In genomic region chr19:55649579-55650557, GRCh38 we compare ENCODE assay signal across 9 cellular contexts. TPM values are rescaled to one million over a fixed set of nuclear protein-coding genes. Genes with fewer than 3 reads are reported as not detected.
DNase-seq lines count a peak whose midpoint lies in the region; ATAC-seq and TF ChIP-seq lines count a peak whose summit lies in the region.
"Had no signal": no experiment of that assay in that cellular context is flagged by ENCODE, and none has a peak within 500 bp of the region (broad histone marks: within the 10 kb centered on the region; RNA-seq: fewer than 3 reads in every experiment).

No MANE protein-coding gene starts in this region.

- H3K27ac Mint-ChIP-seq in activated T-cell treated with anti-CD3 and anti-CD28 coated beads, Interleukin-2, amount 50 U/mL, for 24 hours: peak overlapping the region; percentile 72
- no peak overlapping the region for H3K27ac Mint-ChIP-seq in WTC11
- H3K27ac Mint-ChIP-seq in stimulated activated naive CD8-positive, alpha-beta T cell treated with anti-CD3 and anti-CD28 coated beads, Interleukin-15, Interleukin-2, amounts not matched to agents 100 ng/mL and 50 ng/mL, for 24 hours: peak overlapping the region; percentile 69

- TF ChIP-seq CTCF in WTC11 (IDR thresholded peaks at IDR 0.05) (no peak), gastroesophageal sphincter (IDR thresholded peaks at IDR 0.05) (no peak), stomach (IDR thresholded peaks at IDR 0.05) (no peak)

- TF ChIP-seq POLR2A in gastroesophageal sphincter (IDR thresholded peaks at IDR 0.05): no peak
- no peak for TF ChIP-seq POLR2A in stomach (IDR thresholded peaks at IDR 0.05)

- peak overlapping the region; percentile 48 for H3K4me3 Mint-ChIP-seq in activated T-cell treated with anti-CD3 and anti-CD28 coated beads, Interleukin-2, amount 50 U/mL, for 24 hours
- peak overlapping the region; percentile 78 for H3K4me3 Mint-ChIP-seq in WTC11
- H3K4me3 Mint-ChIP-seq in stimulated activated naive CD8-positive, alpha-beta T cell treated with anti-CD3 and anti-CD28 coated beads, Interleukin-15, Interleukin-2, amounts not matched to agents 100 ng/mL and 50 ng/mL, for 24 hours: peak overlapping the region; percentile 77

- ATAC-seq in WTC11: no peak
- no peak for ATAC-seq in gastroesophageal sphincter

- H3K4me3 ChIP-seq in gastroesophageal sphincter (peak overlapping the region in 1 of 2 donors; percentile 96), stomach (peak overlapping the region in 2 of 4 donors; percentile 62 to 86)

- CTCF ChIA-PET in WTC11 (lab: Charles Lee): interaction anchor here (0.8 to 4.6 kb wide), 3 partner anchors 17 to 21 kb away, joined by 3 to 25 read pairs (median 3); no protein-coding TSS in a partner anchor

- H3K9me3 ChIP-seq in gastroesophageal sphincter (no peaks in the 10 kb centered on the region), stomach (no peaks in the 10 kb centered on the region)

- POLR2A ChIA-PET in WTC11 (lab: Charles Lee): no interaction called here

- peaks cover 0 to 64% (median 28%) of the 10 kb centered on the region in 3 donors for H3K4me1 ChIP-seq in gastroesophageal sphincter
- peaks cover 24 to 58% (median 48%) of the 10 kb centered on the region in 4 donors for H3K4me1 ChIP-seq in stomach

- TF ChIP-seq EP300 in gastroesophageal sphincter (IDR thresholded peaks at IDR 0.05) (no peak), stomach (IDR thresholded peaks at IDR 0.05) (no peak)

- H3K4me1 Mint-ChIP-seq in activated T-cell treated with anti-CD3 and anti-CD28 coated beads, Interleukin-2, amount 50 U/mL, for 24 hours (ENCODE audit: low read depth): peaks cover 50% of the 10 kb centered on the region
- H3K4me1 Mint-ChIP-seq in WTC11: peaks cover 16% of the 10 kb centered on the region
- peaks cover 59% of the 10 kb centered on the region for H3K4me1 Mint-ChIP-seq in stimulated activated naive CD8-positive, alpha-beta T cell treated with anti-CD3 and anti-CD28 coated beads, Interleukin-15, Interleukin-2, amounts not matched to agents 100 ng/mL and 50 ng/mL, for 24 hours (ENCODE audit: low read depth)

- 70 to 75% methylated on average over 2 to 8 of the region's 10 CpGs for WGBS in gastroesophageal sphincter (ENCODE audit: low coverage in 1 of 2), 2 donors
- 91 to 95% (median 93%) methylated on average over 10 of the region's 10 CpGs for WGBS in stomach, 5 donors

- H3K27me3 ChIP-seq in gastroesophageal sphincter (no peaks in the 10 kb centered on the region), stomach (no peaks in the 10 kb centered on the region)

- peaks cover 54% of the 10 kb centered on the region for H3K36me3 Mint-ChIP-seq in activated T-cell treated with anti-CD3 and anti-CD28 coated beads, Interleukin-2, amount 50 U/mL, for 24 hours (ENCODE audit: low read depth)
- peaks cover 16% of the 10 kb centered on the region for H3K36me3 Mint-ChIP-seq in WTC11
- H3K36me3 Mint-ChIP-seq in stimulated activated naive CD8-positive, alpha-beta T cell treated with anti-CD3 and anti-CD28 coated beads, Interleukin-15, Interleukin-2, amounts not matched to agents 100 ng/mL and 50 ng/mL, for 24 hours (ENCODE audit: low read depth): peaks cover 16% of the 10 kb centered on the region

- peak overlapping the region in 3 of 4 donors; percentile 87 to 94 (median 93) for H3K27ac ChIP-seq in gastroesophageal sphincter
- H3K27ac ChIP-seq in stomach: peak overlapping the region in 2 of 5 donors; percentile 86 to 91

- intact Hi-C loops in stomach (cut with DNase I; ENCODE audit: low total_unique reads): no loop called here

- no peaks in the 10 kb centered on the region for H3K9me3 Mint-ChIP-seq in activated T-cell treated with anti-CD3 and anti-CD28 coated beads, Interleukin-2, amount 50 U/mL, for 24 hours
- H3K9me3 Mint-ChIP-seq in WTC11: no peaks in the 10 kb centered on the region
- no peaks in the 10 kb centered on the region for H3K9me3 Mint-ChIP-seq in stimulated activated naive CD8-positive, alpha-beta T cell treated with anti-CD3 and anti-CD28 coated beads, Interleukin-15, Interleukin-2, amounts not matched to agents 100 ng/mL and 50 ng/mL, for 24 hours

- DNase-seq in activated T-cell treated with anti-CD3 and anti-CD28 coated beads, Interleukin-2, amount 50 U/mL, for 24 hours: no peak
- DNase-seq in activated T-cell treated with anti-CD3 and anti-CD28 coated beads, Interleukin-2, amount 50 U/mL, for 1 hour: no peak
- no peak for DNase-seq in WTC11 (ENCODE audit: low spot score)
- no peak for DNase-seq in iPS-NIHi7 (ENCODE audit: extremely low spot score)
- no peak for DNase-seq in NCI-H524 treated with DMSO at 0.1 percent for 48 hours (lab: John Stamatoyannopoulos, UW)
- DNase-seq in stomach: no peak
- DNase-seq: NCI-H446 treated with DMSO at 0.1 percent for 48 hours had no signal

- H3K27me3 Mint-ChIP-seq in activated T-cell treated with anti-CD3 and anti-CD28 coated beads, Interleukin-2, amount 50 U/mL, for 24 hours: no peaks in the 10 kb centered on the region
- H3K27me3 Mint-ChIP-seq in WTC11 (ENCODE audit: low read depth): peaks cover 3% of the 10 kb centered on the region; the same call in 1 of the 2 replicates
- no peaks in the 10 kb centered on the region for H3K27me3 Mint-ChIP-seq in stimulated activated naive CD8-positive, alpha-beta T cell treated with anti-CD3 and anti-CD28 coated beads, Interleukin-15, Interleukin-2, amounts not matched to agents 100 ng/mL and 50 ng/mL, for 24 hours

- peaks cover 0 to 38% of the 10 kb centered on the region in 2 donors for H3K36me3 ChIP-seq in gastroesophageal sphincter
- peaks cover 6 to 40% (median 27%) of the 10 kb centered on the region in 4 donors for H3K36me3 ChIP-seq in stomach

TF ChIP-seq in WTC11, 78 proteins besides CTCF, POLR2A, EP300 and RAD21:
- no peak for TF ChIP-seq AFF4 (CRISPR knock-in tag; IDR thresholded peaks at IDR 0.05; ENCODE audit: borderline replicate concordance)
- TF ChIP-seq NR2C2 (CRISPR knock-in tag; IDR thresholded peaks at IDR 0.05): no peak
- no peak for TF ChIP-seq FOXP1 (CRISPR knock-in tag; IDR thresholded peaks at IDR 0.05; ENCODE audit: borderline replicate concordance)
- TF ChIP-seq SP1 (CRISPR knock-in tag; conservative IDR thresholded peaks at IDR 0.05): no peak
- no peak for TF ChIP-seq ZNF121 (CRISPR knock-in tag; IDR thresholded peaks at IDR 0.05)
- TF ChIP-seq JAZF1 (CRISPR knock-in tag; IDR thresholded peaks at IDR 0.05): no peak
- no peak for TF ChIP-seq ESRRA (CRISPR knock-in tag; IDR thresholded peaks at IDR 0.05; ENCODE audit: borderline replicate concordance)
- no peak for TF ChIP-seq TEAD1 (CRISPR knock-in tag; IDR thresholded peaks at IDR 0.05)
- no peak for TF ChIP-seq GTF2I (CRISPR knock-in tag; conservative IDR thresholded peaks at IDR 0.05)
- TF ChIP-seq OVOL2 (CRISPR knock-in tag; IDR thresholded peaks at IDR 0.05; ENCODE audit: borderline replicate concordance): no peak
- no peak for TF ChIP-seq FOXJ3 (CRISPR knock-in tag; IDR thresholded peaks at IDR 0.05; ENCODE audit: borderline replicate concordance)
TF ChIP-seq in WTC11: peak in this region for 0.

RNA-seq across cellular contexts. Expression of gene CCDC106, which starts 1.9 kb away (rescaled TPM):
- total RNA-seq in WTC11 (2021) (21.1 to 24.8 TPM (median 24.8 TPM) in 3 replicates), gastroesophageal sphincter (10 to 100 TPM; 11.4 to 28.5 (median 15.5) TPM), stomach (10 to 100 TPM in 3 of 5 donors, 1 to 10 TPM in 2; 3.5 to 25.5 (median 13.4) TPM)
- 10 to 100 TPM; 12.0 to 19.4 (median 14.1) TPM for polyA plus RNA-seq in stomach

RNA-seq across cellular contexts. Expression of gene U2AF2, which starts 5.0 kb away (rescaled TPM):
- 249 to 302 TPM (median 249 TPM) in 3 replicates for total RNA-seq in WTC11 (2021)
- 10 to 100 TPM; 68.9 to 97.9 (median 91.4) TPM for total RNA-seq in gastroesophageal sphincter
- 100 to 1,000 TPM in 4 of 5 donors, 10 to 100 TPM in 1; 70.5 to 463 (median 183) TPM for total RNA-seq in stomach
- 10 to 100 TPM; 53.2 to 91.4 (median 62.2) TPM for polyA plus RNA-seq in stomach

RNA-seq across cellular contexts. Expression of gene ZNF581, which starts 6.4 kb away (rescaled TPM):
- total RNA-seq in WTC11 (2021) (94.6 to 100 TPM (median 99.5 TPM) in 3 replicates), gastroesophageal sphincter (10 to 100 TPM in 3 of 4 donors, 1 to 10 TPM in 1; 8.4 to 17.5 (median 11.4) TPM), stomach (10 to 100 TPM in 1 of 5 donors, 1 to 10 TPM in 4; 2.2 to 14.5 (median 5.3) TPM)
- polyA plus RNA-seq in stomach: 10 to 100 TPM; 14.9 to 27.8 (median 21.2) TPM

RNA-seq across cellular contexts. Expression of gene ZNF580, which starts 9.1 kb away (rescaled TPM):
- total RNA-seq in WTC11 (2021): 31.3 to 33.5 TPM (median 32.0 TPM) in 3 replicates
- 10 to 100 TPM; 28.9 to 44.1 (median 35.2) TPM for total RNA-seq in gastroesophageal sphincter
- total RNA-seq in stomach: 10 to 100 TPM in 4 of 5 donors, not detected in 1; 10.6 to 55.0 (median 16.6) TPM
- polyA plus RNA-seq in stomach: 10 to 100 TPM; 18.6 to 26.9 (median 21.5) TPM

RNA-seq across cellular contexts. Expression of gene EPN1, which starts 25.2 kb away (rescaled TPM):
- 227 to 234 TPM (median 227 TPM) in 3 replicates for total RNA-seq in WTC11 (2021)
- total RNA-seq in gastroesophageal sphincter: 100 to 1,000 TPM in 1 of 4 donors, 10 to 100 TPM in 3; 44.8 to 165 (median 70.2) TPM
- total RNA-seq in stomach: 100 to 1,000 TPM in 3 of 5 donors, 10 to 100 TPM in 2; 17.8 to 363 (median 184) TPM
- 100 to 1,000 TPM in 2 of 3 donors, 10 to 100 TPM in 1; 74.6 to 213 (median 183) TPM for polyA plus RNA-seq in stomach
